9 cellular contexts compared by ENCODE assay signal in genomic region chr9:134390537-134390936, GRCh38.
A peak's percentile ranks its signal among the peaks of the same experiment; 100 is the strongest.
DNase-seq lines count a peak whose midpoint lies in the region; ATAC-seq, FAIRE-seq and TF ChIP-seq lines count a peak whose summit lies in the region.
"Had no signal": no experiment of that assay in that cellular context is flagged by ENCODE, and none has a peak within 500 bp of the region (broad histone marks: within the 10 kb centered on the region; RNA-seq: fewer than 3 reads in every experiment).

No MANE protein-coding gene starts in this region.

- H3K9me3 ChIP-seq in psoas muscle (no peaks in the 10 kb centered on the region), osteoblast (ENCODE audit: low read depth, low read length) (no peaks in the 10 kb centered on the region)

- no peaks in the 10 kb centered on the region for H3K36me3 ChIP-seq in psoas muscle (ENCODE audit: insufficient read depth in 1 of 2, low read depth in 1 of 2)
- H3K36me3 ChIP-seq in osteoblast (ENCODE audit: insufficient read depth, low read length): no peaks in the 10 kb centered on the region

- no peak for TF ChIP-seq CTCF in psoas muscle (IDR thresholded peaks at IDR 0.05)
- no peak for TF ChIP-seq CTCF in osteoblast (IDR thresholded peaks at IDR 0.05; ENCODE audit: extremely low read depth, low read depth, low read length)

- TF ChIP-seq POLR2A in GM12892 (IDR thresholded peaks at IDR 0.05; ENCODE audit: low read depth, low read length): 0 out of 2 replicates have a peak, but pooled peaks have one; percentile 17

- peak; percentile 26 for ATAC-seq in HG02884 (IDR thresholded peaks at IDR 0.05; ENCODE audit: unreplicated experiment)
- no peak for ATAC-seq in psoas muscle

- H3K4me3 ChIP-seq in psoas muscle: no peak overlapping the region
- no peak overlapping the region for H3K4me3 ChIP-seq in osteoblast (ENCODE audit: insufficient read depth, low read length)

- H3K4me1 ChIP-seq in psoas muscle (peaks cover 93% of the 10 kb centered on the region), osteoblast (ENCODE audit: insufficient read depth, low read length) (peaks cover 13% of the 10 kb centered on the region)

- H3K4me2 ChIP-seq in osteoblast (ENCODE audit: insufficient read depth, low read length): no peak overlapping the region

- peaks cover 99% of the 10 kb centered on the region for H3K79me2 ChIP-seq in osteoblast (ENCODE audit: insufficient read depth, low read length)

- no peaks in the 10 kb centered on the region for H3K27me3 ChIP-seq in psoas muscle (ENCODE audit: insufficient read depth in 3 of 3, low read length in 2 of 3)
- no peaks in the 10 kb centered on the region for H3K27me3 ChIP-seq in osteoblast (ENCODE audit: insufficient read depth, low read length)

- H4K20me1 ChIP-seq in osteoblast (ENCODE audit: insufficient read depth, low read length): peaks cover 92% of the 10 kb centered on the region

- peak; percentile 76 for DNase-seq in GM12892 (ENCODE audit: insufficient read length)
- peak; percentile 42 to 52 for DNase-seq in activated CD8-positive, alpha-beta memory T cell treated with anti-CD3 and anti-CD28 coated beads for 1 hour (ENCODE audit: extremely low read depth in 1 of 2, low read depth in 1 of 2)
- DNase-seq in psoas muscle: peak in 1 of 2 donors; percentile 63
- DNase-seq in osteoblast (ENCODE audit: insufficient read length, low spot score, missing footprints): no peak
- no peak for DNase-seq in NK-92 treated with Interleukin-12 subunit alpha and Interleukin-12 subunit beta, amount 100 ng/mL, for 24 hours (lab: John Stamatoyannopoulos, UW)
- DNase-seq in epidermal melanocyte (ENCODE audit: insufficient read length, low spot score): no peak
- DNase-seq in ureter (ENCODE audit: low spot score): no peak

- no peak for FAIRE-seq in GM12892 (lab: Jason Lieb, UNC)
- FAIRE-seq: astrocyte had no signal

- no peak overlapping the region for H2AFZ ChIP-seq in osteoblast (ENCODE audit: low read length)

- WGBS in psoas muscle, 3 donors: 82 to 89% (median 85%) methylated on average over 17 of the region's 17 CpGs

- H3K27ac ChIP-seq in psoas muscle (peak overlapping the region; percentile 58), osteoblast (ENCODE audit: low read depth, low read length) (no peak overlapping the region)

- intact Hi-C loops in psoas muscle (cut with DNase I): no loop called here

Comparison
In these comparisons a context has a peak if more than half of its experiments do, and no peak if none do; other contexts are left out.
1. DNase-seq: peak in GM12892 (single experiment) and activated CD8-positive, alpha-beta memory T cell treated with anti-CD3 and anti-CD28 coated beads for 1 hour (2 of 2); none in osteoblast (single experiment), NK-92 treated with Interleukin-12 subunit alpha and Interleukin-12 subunit beta, amount 100 ng/mL, for 24 hours (single experiment), epidermal melanocyte (single experiment) and ureter (single experiment).